Comparison of ENCODE assay signal across 9 cellular contexts in the genomic region with DNA sequence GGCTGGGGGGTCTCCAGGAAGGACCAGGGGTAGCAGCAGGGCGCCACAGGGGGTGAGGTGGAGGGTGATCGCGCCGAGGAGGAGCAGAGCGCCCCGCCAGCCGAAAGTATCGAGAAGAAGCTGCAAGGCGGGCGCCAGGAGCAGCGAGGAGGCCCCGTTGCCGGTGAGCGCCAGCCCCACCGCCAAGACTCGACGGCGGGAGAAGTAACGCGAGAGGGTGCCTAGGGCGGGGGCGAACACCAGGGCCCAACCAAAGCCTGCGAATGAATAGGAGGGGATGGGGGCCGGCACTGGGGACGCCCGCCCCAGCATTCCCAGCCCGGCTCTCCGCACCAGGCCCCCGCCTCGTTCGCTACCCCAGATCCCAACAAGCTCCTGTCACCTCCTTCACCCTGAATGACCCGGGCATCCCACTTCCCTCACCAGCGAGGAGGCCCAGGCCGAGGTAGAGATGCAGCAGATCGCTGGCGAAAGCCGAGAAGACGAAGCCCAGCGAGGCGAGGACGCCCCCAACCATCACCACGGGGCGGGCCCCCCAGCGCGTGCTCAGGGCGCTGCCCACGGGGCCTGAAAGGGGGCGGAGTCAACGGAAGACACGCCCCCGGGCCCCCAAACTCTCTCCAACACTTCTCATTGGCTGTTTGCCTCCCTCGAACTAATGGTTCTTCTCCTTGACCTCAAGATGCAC. TPM values are rescaled to one million over a fixed set of nuclear protein-coding genes. Genes with fewer than 3 reads are reported as not detected.
DNase-seq lines count a peak whose midpoint lies in the region; ATAC-seq and TF ChIP-seq lines count a peak whose summit lies in the region.
"Had no signal": no experiment of that assay in that cellular context is flagged by ENCODE, and none has a peak within 500 bp of the region (broad histone marks: within the 10 kb centered on the region; RNA-seq: fewer than 3 reads in every experiment).

No MANE protein-coding gene starts in this region.

- H3K4me1 ChIP-seq in adrenal gland (replicated peaks in 1 of 2): peaks cover 11 to 34% of the 10 kb centered on the region in 2 donors

- H3K36me3 ChIP-seq in adrenal gland (replicated peaks in 1 of 2): no peaks in the 10 kb centered on the region

- in situ Hi-C loops in GM18951 (cut with MboI; ENCODE audit: low sequenced_read_pairs, unreplicated experiment): no loop called here

- DNase-seq in activated gamma-delta T cell (lab: John Stamatoyannopoulos, UW): peak; percentile 29
- peak; percentile 55 for DNase-seq in stimulated activated CD4-positive, alpha-beta T cell treated with anti-CD3 and anti-CD28 coated beads, Interleukin-4, amount 100 ng/mL, for 1 hour
- DNase-seq in Kasumi-1 (lab: John Stamatoyannopoulos, UW): no peak
- DNase-seq in adrenal gland: no peak
- DNase-seq: HFFc6 had no signal

- no peaks in the 10 kb centered on the region for H3K9me3 ChIP-seq in adrenal gland (replicated peaks in 1 of 3)

- TF ChIP-seq POLR2A in GM18951 (IDR thresholded peaks at IDR 0.05; ENCODE audit: extremely low read depth, insufficient read depth, insufficient read length) (peak; percentile 32), adrenal gland (IDR thresholded peaks at IDR 0.05) (no peak)

- TF ChIP-seq CTCF in adrenal gland (IDR thresholded peaks at IDR 0.05): no peak

- peaks cover 18% of the 10 kb centered on the region for H3K27me3 ChIP-seq in adrenal gland

- no peak for ATAC-seq in HG02759 (IDR thresholded peaks at IDR 0.05; ENCODE audit: unreplicated experiment)
- ATAC-seq in GM18861 (IDR thresholded peaks at IDR 0.05; ENCODE audit: unreplicated experiment): no peak

- WGBS in adrenal gland, 4 donors: 27 to 53% (median 35%) methylated on average over 30 to 52 of the region's 52 CpGs

- intact Hi-C loops in adrenal gland (cut with DNase I): no loop called here

- no peak overlapping the region for H3K27ac ChIP-seq in adrenal gland

- H3K4me3 ChIP-seq in iPS-11a (ENCODE audit: low read depth, low read length): peak overlapping the region; percentile 50
- H3K4me3 ChIP-seq in adrenal gland: peak overlapping the region in 1 of 4 donors; percentile 47

RNA-seq across cellular contexts. Expression of gene SLC16A11, which starts 1.2 kb away (rescaled TPM):
- total RNA-seq in adrenal gland: 1 to 10 TPM in 2 of 8 donors, under 1 TPM in 4, not detected in 2; 0.18 to 1.1 (median 0.62) TPM
- polyA plus RNA-seq in adrenal gland: 1 to 10 TPM in 2 of 3 donors, not detected in 1; 1.1 to 3.0 TPM
- total RNA-seq: HFFc6 had no signal

RNA-seq across cellular contexts. Expression of gene SLC16A13, which starts 6.8 kb away (rescaled TPM):
- 1 to 10 TPM in 7 of 8 donors, under 1 TPM in 1; 0.97 to 3.2 (median 2.3) TPM for total RNA-seq in adrenal gland
- 1 to 10 TPM in 2 of 3 donors, under 1 TPM in 1; 0.84 to 3.1 (median 1.3) TPM for polyA plus RNA-seq in adrenal gland

RNA-seq across cellular contexts. Expression of gene BCL6B, which starts 19.8 kb away (rescaled TPM):
- 10 to 100 TPM in 3 of 8 donors, 1 to 10 TPM in 5; 2.9 to 17.0 (median 8.8) TPM for total RNA-seq in adrenal gland
- 10 to 100 TPM in 1 of 3 donors, 1 to 10 TPM in 2; 3.2 to 14.2 (median 9.3) TPM for polyA plus RNA-seq in adrenal gland
- total RNA-seq: HFFc6 had no signal

RNA-seq across cellular contexts. Expression of gene RNASEK, which starts 30.2 kb away (rescaled TPM):
- 100 to 1,000 TPM; 206 to 799 (median 570) TPM for total RNA-seq in adrenal gland
- polyA plus RNA-seq in adrenal gland: 100 to 1,000 TPM; 363 to 770 (median 435) TPM

RNA-seq across cellular contexts. Expression of gene CLEC10A, which starts 37.4 kb away (rescaled TPM):
- 10 to 100 TPM in 1 of 8 donors, 1 to 10 TPM in 7; 1.5 to 14.1 (median 6.0) TPM for total RNA-seq in adrenal gland
- 1 to 10 TPM; 3.1 to 6.5 (median 4.2) TPM for polyA plus RNA-seq in adrenal gland
- total RNA-seq: HFFc6 had no signal

Comparison
In these comparisons a context has a peak if more than half of its experiments do, and no peak if none do; other contexts are left out.
1. DNase-seq: peak in activated gamma-delta T cell (single experiment) and stimulated activated CD4-positive, alpha-beta T cell treated with anti-CD3 and anti-CD28 coated beads, Interleukin-4, amount 100 ng/mL, for 1 hour (single experiment); none in Kasumi-1 (0 of 2) and adrenal gland (0 of 7).